8 cellular contexts compared by ENCODE assay signal in the genomic region with DNA sequence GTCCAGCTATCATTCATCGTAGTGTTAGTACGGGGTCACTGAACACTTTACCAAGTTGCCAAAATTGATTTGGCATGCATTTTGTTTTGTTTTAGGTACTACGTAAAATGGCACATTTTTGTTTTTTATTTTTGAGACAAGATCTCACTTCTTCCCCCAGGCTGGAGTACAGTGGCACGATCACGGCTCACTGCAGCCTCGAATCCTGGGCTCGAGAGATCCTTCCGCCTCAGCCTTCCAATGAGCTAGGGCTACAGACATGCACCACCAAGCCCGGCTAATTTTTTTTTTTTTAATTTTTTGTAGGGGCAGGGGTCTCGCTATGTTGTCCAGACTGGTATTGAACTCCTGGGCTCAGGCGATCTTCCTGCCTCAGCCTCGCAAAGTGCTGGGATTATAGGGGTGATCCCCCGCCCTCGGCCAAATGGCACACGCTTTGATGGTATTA. TPM values are rescaled to one million over a fixed set of nuclear protein-coding genes. Genes with fewer than 3 reads are reported as not detected.
DNase-seq lines count a peak whose midpoint lies in the region; ATAC-seq and TF ChIP-seq lines count a peak whose summit lies in the region.

No MANE protein-coding gene starts in this region.

- no peak for ATAC-seq in HCT116
- no peak for ATAC-seq in activated CD8-positive, alpha-beta T cell treated with anti-CD3 and anti-CD28 coated beads for 36 hours
- ATAC-seq in GM19023 (IDR thresholded peaks at IDR 0.05; ENCODE audit: unreplicated experiment) = no peak

- BruUV-seq in HCT116 (replicated peaks; lab: Mats Ljungman, UMichigan) = TSS peak; percentile 57

- no peak for TF ChIP-seq RAD21 in HCT116 (IDR thresholded peaks at IDR 0.05; ENCODE audit: low read depth)

- H3K9me2 ChIP-seq in HCT116 (ENCODE audit: insufficient read depth) = no peaks in the 10 kb centered on the region
- no peaks in the 10 kb centered on the region for H3K9me2 ChIP-seq in hepatocyte (replicated peaks; ENCODE audit: insufficient read depth)

- no peaks in the 10 kb centered on the region for H3K9me3 Mint-ChIP-seq in activated CD8-positive, alpha-beta T cell treated with anti-CD3 and anti-CD28 coated beads for 36 hours

- H3K4me2 ChIP-seq in HCT116 (ENCODE audit: low read length) (peak overlapping the region; percentile 79), hepatocyte (peak overlapping the region; percentile 90)

- TF ChIP-seq CTCF in HCT116 (IDR thresholded peaks at IDR 0.05 in 2 of 3, conservative IDR thresholded peaks at IDR 0.05 in 1 of 3; ENCODE audit: borderline replicate concordance in 1 of 3, insufficient read depth in 1 of 3, low read depth in 2 of 3, low read length in 2 of 3) = no peak
- TF ChIP-seq CTCF in activated CD8-positive, alpha-beta T cell treated with anti-CD3 and anti-CD28 coated beads for 36 hours (IDR thresholded peaks at IDR 0.05) = no peak
- TF ChIP-seq CTCF in hepatocyte (IDR thresholded peaks at IDR 0.05; ENCODE audit: poor library complexity) = no peak
- TF ChIP-seq CTCF in spleen (IDR thresholded peaks at IDR 0.05 in 8 of 11, conservative IDR thresholded peaks at IDR 0.05 in 3 of 11) = no peak

- POLR2A ChIA-PET in HCT116 (lab: Charles Lee) = interaction anchor here (1.0 to 2.6 kb wide), 5 partner anchors 13 to 214 kb away, joined by 3 to 10 read pairs (median 3); partner anchors contain the start of gene YWHAQ
- POLR2A ChIA-PET in activated CD8-positive, alpha-beta T cell treated with anti-CD3 and anti-CD28 coated beads for 36 hours (lab: Charles Lee) = interaction anchor here (0.7 to 2.2 kb wide), 9 partner anchors 9 to 290 kb away, joined by 3 to 9 read pairs (median 5); partner anchors contain the start of gene YWHAQ

- peak overlapping the region; percentile 85 for H3K27ac Mint-ChIP-seq in activated CD8-positive, alpha-beta T cell treated with anti-CD3 and anti-CD28 coated beads for 36 hours

- H3K79me2 ChIP-seq in ACC112 (ENCODE audit: control insufficient read depth, insufficient read depth, low read length, unreplicated experiment) (peaks cover 46% of the 10 kb centered on the region), HCT116 (ENCODE audit: insufficient read depth, low read length) (peaks cover 47% of the 10 kb centered on the region), hepatocyte (peaks cover 41% of the 10 kb centered on the region)

- no peak for TF ChIP-seq POLR2A in HCT116 (IDR thresholded peaks at IDR 0.05; ENCODE audit: borderline replicate concordance, extremely low read depth, insufficient read depth, insufficient read length)
- TF ChIP-seq POLR2A in spleen (IDR thresholded peaks at IDR 0.05) = no peak

- peaks cover 30% of the 10 kb centered on the region for H3K4me1 ChIP-seq in ACC112 (ENCODE audit: control insufficient read depth, insufficient read depth, low read length, unreplicated experiment)
- H3K4me1 ChIP-seq in HCT116 (ENCODE audit: control insufficient read depth in 1 of 2, insufficient read depth in 2 of 2, low read length in 2 of 2) = peaks cover 3 to 20% of the 10 kb centered on the region in 2 experiments; a peak in 3 of 4 replicates
- H3K4me1 ChIP-seq in hepatocyte (ENCODE audit: insufficient read depth) = peaks cover 13% of the 10 kb centered on the region
- H3K4me1 ChIP-seq in spleen = peaks cover 12 to 47% (median 28%) of the 10 kb centered on the region in 6 donors

- H3K4me1 Mint-ChIP-seq in activated CD8-positive, alpha-beta T cell treated with anti-CD3 and anti-CD28 coated beads for 36 hours (ENCODE audit: low read depth) = peaks cover 37% of the 10 kb centered on the region

- H3K27ac ChIP-seq in ACC112 (ENCODE audit: low read depth, low read length) = peak overlapping the region; percentile 89
- H3K27ac ChIP-seq in HCT116 (ENCODE audit: low read depth, low read length) = peak overlapping the region; percentile 88
- peak overlapping the region; percentile 90 for H3K27ac ChIP-seq in hepatocyte
- peak overlapping the region; percentile 79 to 90 (median 86) for H3K27ac ChIP-seq in spleen

- H3K27me3 ChIP-seq in ACC112 (ENCODE audit: insufficient read depth, low read length) (no peaks in the 10 kb centered on the region), HCT116 (ENCODE audit: insufficient read depth, low read length) (no peaks in the 10 kb centered on the region), hepatocyte (no peaks in the 10 kb centered on the region), spleen (replicated peaks in 1 of 7) (no peaks in the 10 kb centered on the region)

- 30% methylated on average over 15 of the region's 15 CpGs for WGBS in hepatocyte (ENCODE audit: low lambda C conversion rate, missing lambda C conversion rate)
- WGBS in spleen, 5 donors = 25 to 40% (median 32%) methylated on average over 15 of the region's 15 CpGs

- 0 out of 2 replicates have a peak, but pooled peaks cover under 1% of the 10 kb centered on the region for H3K36me3 ChIP-seq in ACC112 (ENCODE audit: insufficient read depth, low read length)
- peaks cover 7 to 11% of the 10 kb centered on the region in 2 experiments; a peak in 3 of 4 replicates for H3K36me3 ChIP-seq in HCT116 (ENCODE audit: control insufficient read depth in 1 of 2, insufficient read depth in 2 of 2, low read length in 2 of 2)
- H3K36me3 ChIP-seq in hepatocyte (replicated peaks; ENCODE audit: insufficient read depth, low read depth) = no peaks in the 10 kb centered on the region
- peaks cover 0 to 35% (median 12%) of the 10 kb centered on the region in 6 donors for H3K36me3 ChIP-seq in spleen

- intact Hi-C loops in HCT116 (cut with micrococcal nuclease) = no loop called here
- intact Hi-C loops in activated CD8-positive, alpha-beta T cell treated with anti-CD3 and anti-CD28 coated beads for 36 hours (cut with micrococcal nuclease) = no loop called here
- intact Hi-C loops in spleen (cut with DNase I; ENCODE audit: low total_unique reads) = loop anchor here (10.0 kb wide), 1 partner anchor 101 kb away; no protein-coding TSS in a partner anchor

- H2AFZ ChIP-seq in ACC112 (ENCODE audit: low read length, unreplicated experiment) (peak overlapping the region; percentile 70), HCT116 (ENCODE audit: low read depth, low read length, poor library complexity, severe bottlenecking) (peak overlapping the region; percentile 66), hepatocyte (peak overlapping the region; percentile 88)

- H4K20me1 ChIP-seq in HCT116 (ENCODE audit: insufficient read depth) = no peaks in the 10 kb centered on the region
- no peaks in the 10 kb centered on the region for H4K20me1 ChIP-seq in hepatocyte (ENCODE audit: insufficient read depth, poor library complexity, severe bottlenecking)

- H3K9ac ChIP-seq in HCT116 (ENCODE audit: low read length) = peak overlapping the region; percentile 85

- H3K4me3 ChIP-seq in ACC112 (ENCODE audit: low read depth, low read length) = peak overlapping the region; percentile 83
- peak overlapping the region; percentile 83 to 86 for H3K4me3 ChIP-seq in HCT116 (replicated peaks in 1 of 2; ENCODE audit: low read depth in 1 of 2, low read length in 2 of 2)
- H3K4me3 ChIP-seq in hepatocyte = peak overlapping the region; percentile 36
- H3K4me3 ChIP-seq in spleen = peak overlapping the region; percentile 58 to 93 (median 85)

- DNase-seq in HCT116 (ENCODE audit: low read depth, low spot score) (no peak), hepatocyte (ENCODE audit: low spot score) (no peak), spleen (no peak), NCI-H524 treated with DMSO at 0.1 percent for 48 hours (lab: John Stamatoyannopoulos, UW) (no peak)
- DNase-seq in activated CD8-positive, alpha-beta T cell treated with anti-CD3 and anti-CD28 coated beads for 36 hours = peak; percentile 22
- no peak for DNase-seq in NK-92 treated with Interleukin-12 subunit alpha and Interleukin-12 subunit beta, amount 100 ng/mL, for 24 hours (lab: John Stamatoyannopoulos, UW)

- peak overlapping the region; percentile 81 for H3K4me3 Mint-ChIP-seq in activated CD8-positive, alpha-beta T cell treated with anti-CD3 and anti-CD28 coated beads for 36 hours

- no peaks in the 10 kb centered on the region for H3K9me3 ChIP-seq in HCT116 (ENCODE audit: control insufficient read depth in 1 of 2, insufficient read depth in 1 of 2, low read depth in 1 of 2, low read length in 2 of 2)
- H3K9me3 ChIP-seq in hepatocyte (ENCODE audit: low read depth) = no peaks in the 10 kb centered on the region
- H3K9me3 ChIP-seq in spleen = no peaks in the 10 kb centered on the region

- RAD21 ChIA-PET in HCT116 (lab: Charles Lee; ENCODE audit: low non-redundant PET in 1 of 2, low total read pairs in 2 of 2, uncharacterized antibody in 2 of 2, unreplicated experiment in 2 of 2) = no interaction called here

- CTCF ChIA-PET in HCT116 (lab: Charles Lee) = interaction anchor here (1.5 to 2.0 kb wide), 4 partner anchors 9 to 205 kb away, joined by 3 to 8 read pairs (median 5); no protein-coding TSS in a partner anchor
- CTCF ChIA-PET in activated CD8-positive, alpha-beta T cell treated with anti-CD3 and anti-CD28 coated beads for 36 hours (lab: Charles Lee) = interaction anchor here (1.1 to 5.3 kb wide), 7 partner anchors 11 to 205 kb away, joined by 3 to 46 read pairs (median 5); no protein-coding TSS in a partner anchor

- peaks cover 23% of the 10 kb centered on the region for H3K36me3 Mint-ChIP-seq in activated CD8-positive, alpha-beta T cell treated with anti-CD3 and anti-CD28 coated beads for 36 hours (ENCODE audit: low read depth)

- H3K27me3 Mint-ChIP-seq in activated CD8-positive, alpha-beta T cell treated with anti-CD3 and anti-CD28 coated beads for 36 hours = no peaks in the 10 kb centered on the region

TF ChIP-seq in HCT116, 20 proteins besides CTCF, POLR2A, EP300 and RAD21 (continues in another document):
- TF ChIP-seq JUND (IDR thresholded peaks at IDR 0.05) = no peak

RNA-seq across cellular contexts. Expression of gene TAF1B, which starts 0.8 kb away (rescaled TPM):
- total RNA-seq in HCT116 (2021; ENCODE audit: unreplicated experiment) = 27.9 TPM
- 8.2 and 9.5 TPM in 2 replicates for polyA plus RNA-seq in HCT116 (2012)
- 10 to 100 TPM; 22.3 to 22.4 TPM for total RNA-seq in activated CD8-positive, alpha-beta T cell treated with anti-CD3 and anti-CD28 coated beads for 36 hours
- total RNA-seq in hepatocyte = 14.7 and 19.4 TPM in 2 replicates
- 8.0 and 13.2 TPM in 2 replicates for polyA plus RNA-seq in hepatocyte
- total RNA-seq in spleen = 10 to 100 TPM; 11.5 to 26.5 (median 19.1) TPM
- 1 to 10 TPM; 3.8 to 5.3 (median 4.2) TPM for polyA plus RNA-seq in spleen
